ENCODE assay signal across 10 cellular contexts in genomic region chr7:6531492-6532279, GRCh38. TPM values are rescaled to one million over a fixed set of nuclear protein-coding genes. Genes with fewer than 3 reads are reported as not detected.
DNase-seq lines count a peak whose midpoint lies in the region; ATAC-seq, FAIRE-seq and TF ChIP-seq lines count a peak whose summit lies in the region.
"Had no signal": no experiment of that assay in that cellular context is flagged by ENCODE, and none has a peak within 500 bp of the region (broad histone marks: within the 10 kb centered on the region; RNA-seq: fewer than 3 reads in every experiment).

No MANE protein-coding gene starts in this region.

- no peak for TF ChIP-seq RAD21 in GM12878 (IDR thresholded peaks at IDR 0.05; ENCODE audit: insufficient read depth, low read depth, low read length)

- CTCF ChIA-PET in CD8-positive, alpha-beta memory T cell (lab: Charles Lee), result no interaction called here
- CTCF ChIA-PET in HEK293 (lab: Yijun Ruan, JAX) (interaction anchor here (1.3 kb wide), 1 partner anchor 27 kb away, joined by 4 read pairs; no protein-coding TSS in a partner anchor), GM12878 (lab: Yijun Ruan, JAX) (no interaction called here)

- H3K79me2 ChIP-seq in GM12878 (ENCODE audit: control insufficient read depth, insufficient read depth, low read length), result no peaks in the 10 kb centered on the region

- SMC1A ChIA-PET in GM12878 (lab: Charles Lee; ENCODE audit: uncharacterized antibody, unreplicated experiment), result no interaction called here

- H3K36me3 Mint-ChIP-seq in CD8-positive, alpha-beta memory T cell, result no peaks in the 10 kb centered on the region
- H3K36me3 Mint-ChIP-seq in nephron (ENCODE audit: low read depth), result no peaks in the 10 kb centered on the region

- peak overlapping the region in 2 of 8 donors; percentile 17 to 47 for H3K27ac Mint-ChIP-seq in CD8-positive, alpha-beta memory T cell
- no peak overlapping the region for H3K27ac Mint-ChIP-seq in nephron

- no peaks in the 10 kb centered on the region for H3K36me3 ChIP-seq in CD8-positive, alpha-beta memory T cell (ENCODE audit: insufficient read depth, low read length)
- no peaks in the 10 kb centered on the region for H3K36me3 ChIP-seq in HEK293 (ENCODE audit: control insufficient read depth in 2 of 2, insufficient read depth in 1 of 2, low read length in 2 of 2)
- no peaks in the 10 kb centered on the region for H3K36me3 ChIP-seq in GM12878 (ENCODE audit: control insufficient read depth in 2 of 2, insufficient read depth in 2 of 2, low read length in 1 of 2)
- H3K36me3 ChIP-seq in heart right ventricle, result no peaks in the 10 kb centered on the region
- H3K36me3 ChIP-seq: colonic mucosa had no signal

- RAD21 ChIA-PET in GM12878 (lab: Charles Lee; ENCODE audit: unreplicated experiment), result no interaction called here

- WGBS in GM12878 (ENCODE audit: insufficient coverage, insufficient replicate concordance, low lambda C conversion rate, missing lambda C conversion rate), result 51% methylated on average over 19 of the region's 19 CpGs
- WGBS in heart right ventricle, 2 donors, result 25% methylated on average over 19 of the region's 19 CpGs

- POLR2A ChIA-PET in CD8-positive, alpha-beta memory T cell (lab: Charles Lee), result interaction anchor here (0.7 kb wide), 1 partner anchor 42 kb away, joined by 3 read pairs; no protein-coding TSS in a partner anchor
- POLR2A ChIA-PET in HEK293 (lab: Yijun Ruan, JAX), result no interaction called here
- POLR2A ChIA-PET in GM12878 (lab: Charles Lee), result no interaction called here

- H3K9me3 ChIP-seq in CD8-positive, alpha-beta memory T cell (ENCODE audit: low read length), result no peaks in the 10 kb centered on the region
- no peaks in the 10 kb centered on the region for H3K9me3 ChIP-seq in HEK293 (ENCODE audit: control insufficient read depth, insufficient read depth, low read depth, low read length)
- H3K9me3 ChIP-seq in GM12878 (replicated peaks; ENCODE audit: control insufficient read depth, insufficient read depth, low read length), result no peaks in the 10 kb centered on the region
- H3K9me3 ChIP-seq in heart right ventricle, result no peaks in the 10 kb centered on the region
- H3K9me3 ChIP-seq: colonic mucosa had no signal

- no peak overlapping the region for H2AFZ ChIP-seq in GM12878 (ENCODE audit: control insufficient read depth, low read depth, low read length)

- no TSS peak for BruUV-seq in GM12878 (replicated peaks; lab: Mats Ljungman, UMichigan)

- TF ChIP-seq EP300 in GM12878 (IDR thresholded peaks at IDR 0.05; ENCODE audit: borderline replicate concordance in 1 of 2, control insufficient read depth in 1 of 2, low read depth in 2 of 2, low read length in 2 of 2), result no peak

- TF ChIP-seq CTCF in HEK293 (tag by site-specific recombination; IDR thresholded peaks at IDR 0.05), result no peak
- no peak for TF ChIP-seq CTCF in GM12878 (IDR thresholded peaks at IDR 0.05 in 2 of 3, conservative IDR thresholded peaks at IDR 0.05 in 1 of 3; ENCODE audit: control insufficient read depth in 2 of 3, extremely low read depth in 1 of 3, insufficient read depth in 1 of 3, low read depth in 3 of 3, low read length in 3 of 3)
- no peak for TF ChIP-seq CTCF in nephron (IDR thresholded peaks at IDR 0.05; ENCODE audit: unreplicated experiment in 3 of 3)
- no peak for TF ChIP-seq CTCF in heart right ventricle (IDR thresholded peaks at IDR 0.05)

- peaks cover 19 to 36% of the 10 kb centered on the region in 2 donors for H3K27me3 Mint-ChIP-seq in CD8-positive, alpha-beta memory T cell
- peaks cover 91% of the 10 kb centered on the region for H3K27me3 Mint-ChIP-seq in nephron (ENCODE audit: low read depth)

- no peaks in the 10 kb centered on the region for H3K9me3 Mint-ChIP-seq in CD8-positive, alpha-beta memory T cell
- no peaks in the 10 kb centered on the region for H3K9me3 Mint-ChIP-seq in nephron

- peaks cover 13 to 25% (median 16%) of the 10 kb centered on the region in 3 donors for H3K4me1 Mint-ChIP-seq in CD8-positive, alpha-beta memory T cell
- H3K4me1 Mint-ChIP-seq in nephron, result no peaks in the 10 kb centered on the region

- no peaks in the 10 kb centered on the region for H4K20me1 ChIP-seq in GM12878 (ENCODE audit: control insufficient read depth, insufficient read depth)

- H3K4me3 Mint-ChIP-seq in CD8-positive, alpha-beta memory T cell, result peak overlapping the region; percentile 73 to 89 (median 85)
- peak overlapping the region; percentile 74 to 79 (median 75) for H3K4me3 Mint-ChIP-seq in nephron

- H3K9ac ChIP-seq in GM12878 (ENCODE audit: control insufficient read depth, insufficient read depth, low read length), result no peak overlapping the region

- DNase-seq in CD8-positive, alpha-beta memory T cell, result no peak
- DNase-seq in GM12878 (ENCODE audit: low read depth, low spot score), result no peak
- no peak for DNase-seq in amniotic stem cell (lab: John Stamatoyannopoulos, UW)
- no peak for DNase-seq in germinal center (ENCODE audit: low spot score)
- no peak for DNase-seq in globus pallidus (ENCODE audit: low spot score)
- DNase-seq in heart right ventricle, result no peak
- DNase-seq: Right ventricle myocardium superior had no signal

- peaks cover 9% of the 10 kb centered on the region for H3K4me1 ChIP-seq in CD8-positive, alpha-beta memory T cell (ENCODE audit: insufficient read depth, low read length)
- no peaks in the 10 kb centered on the region for H3K4me1 ChIP-seq in HEK293 (ENCODE audit: control insufficient read depth, insufficient read depth, low read length)
- H3K4me1 ChIP-seq in GM12878 (ENCODE audit: control insufficient read depth, insufficient read depth, low read length), result peaks cover 4% of the 10 kb centered on the region
- H3K4me1 ChIP-seq in heart right ventricle, result peaks cover 2 to 20% (median 15%) of the 10 kb centered on the region in 9 donors
- H3K4me1 ChIP-seq: colonic mucosa had no signal

- H3K4me3 ChIP-seq in CD8-positive, alpha-beta memory T cell (ENCODE audit: low read length), result no peak overlapping the region
- H3K4me3 ChIP-seq in HEK293 (ENCODE audit: low read depth, low read length) (peak overlapping the region; percentile 59; the same call in 1 of the 2 replicates), GM12878 (peak overlapping the region; percentile 68; the same call in 1 of the 2 replicates), heart right ventricle (peak overlapping the region in 2 of 10 donors; percentile 33 to 34)

- H3K27ac ChIP-seq in CD8-positive, alpha-beta memory T cell (ENCODE audit: low read depth, low read length), result no peak overlapping the region
- H3K27ac ChIP-seq in HEK293 (ENCODE audit: extremely low read depth, low read depth, low read length) (no peak overlapping the region), GM12878 (ENCODE audit: control insufficient read depth, insufficient read depth) (no peak overlapping the region), heart right ventricle (no peak overlapping the region)
- H3K27ac ChIP-seq: colonic mucosa had no signal

- intact Hi-C loops in GM12878 (cut with micrococcal nuclease; ENCODE audit: unreplicated experiment), result no loop called here
- intact Hi-C loops in heart right ventricle (cut with DNase I), result no loop called here

- H3K27me3 ChIP-seq in CD8-positive, alpha-beta memory T cell (ENCODE audit: insufficient read depth, low read length, poor library complexity, severe bottlenecking), result peaks cover 9% of the 10 kb centered on the region
- H3K27me3 ChIP-seq in GM12878 (replicated peaks in 1 of 2; ENCODE audit: control insufficient read depth in 2 of 2, insufficient read depth in 2 of 2, low read length in 1 of 2), result peaks cover 2 to 5% of the 10 kb centered on the region in 2 experiments
- peaks cover 11 to 96% (median 80%) of the 10 kb centered on the region in 7 donors for H3K27me3 ChIP-seq in heart right ventricle

- H3K4me2 ChIP-seq in GM12878 (ENCODE audit: control insufficient read depth, insufficient read depth), result peak overlapping the region; percentile 42; the same call in 1 of the 2 replicates

- in situ Hi-C loops in GM12878 (cut with MboI), result no loop called here

- TF ChIP-seq POLR2A in GM12878 (IDR thresholded peaks at IDR 0.05; ENCODE audit: low read depth, low read length), result no peak

- no peak for FAIRE-seq in GM12878 (lab: Jason Lieb, UNC)

- ATAC-seq in GM12878, result no peak
- no peak for ATAC-seq in heart right ventricle

RNA-seq across cellular contexts. Expression of gene GRID2IP, which starts 19.6 kb away (rescaled TPM):
- total RNA-seq in CD8-positive, alpha-beta memory T cell, result under 1 TPM; 0.33 to 0.51 TPM
- polyA plus RNA-seq in CD8-positive, alpha-beta memory T cell, result not detected
- 0.10 TPM in 1 of 2 replicates, not detected in the other for total RNA-seq in GM12878 (2013; cell fraction: nucleolus; rRNA removed)
- 0.05 TPM in 1 of 2 replicates, not detected in the other for total RNA-seq in GM12878 (2014; rRNA removed)
- not detected in 2 replicates for total RNA-seq in GM12878 (2014; rRNA removed; fragmentation: Illumina TruSeq; extraction: Trizol)
- total RNA-seq in GM12878 (2021), result not detected in 2 replicates
- polyA plus RNA-seq in GM12878 (2011; ENCODE audit: low read depth), result not detected
- polyA plus RNA-seq in GM12878 (2011; rRNA removed), result not detected in 2 replicates
- polyA plus RNA-seq in GM12878 (2011; cell fraction: cytosol; rRNA removed), result not detected in 2 replicates
- 0.06 and 0.10 TPM in 2 replicates for polyA plus RNA-seq in GM12878 (2011; cell fraction: nucleus; rRNA removed)
- polyA plus RNA-seq in GM12878 (2012), result 0.06 TPM in 1 of 2 replicates, not detected in the other
- polyA plus RNA-seq in GM12878 (2014; fragmentation: Illumina TruSeq; extraction: Trizol), result not detected in 2 replicates
- polyA plus RNA-seq in GM12878 (2014; fragmentation: Nextera tagmentation; extraction: Ambion mirVana), result not detected
- not detected in 2 replicates for polyA plus RNA-seq in GM12878 (2014; rRNA removed)
- polyA plus RNA-seq in GM12878 (2016; fragmentation: Nextera tagmentation; extraction: Ambion mirVana), result not detected
- polyA minus RNA-seq in GM12878 (2011; rRNA and poly(A)+ RNA removed), result not detected in 2 replicates
- polyA minus RNA-seq in GM12878 (2011; cell fraction: cytosol; rRNA and poly(A)+ RNA removed), result not detected in 2 replicates
- 0.12 TPM in 1 of 2 replicates, not detected in the other for polyA minus RNA-seq in GM12878 (2011; cell fraction: nucleus; rRNA and poly(A)+ RNA removed)
- under 1 TPM in 1 of 10 donors, not detected in 9; 0.11 TPM for total RNA-seq in heart right ventricle
- under 1 TPM; 0.01 to 0.15 TPM for polyA plus RNA-seq in heart right ventricle
- total RNA-seq: Right ventricle myocardium superior had no signal

RNA-seq across cellular contexts. Expression of gene ZDHHC4, which starts 45.6 kb away (rescaled TPM):
- 10 to 100 TPM; 31.6 to 34.9 TPM for total RNA-seq in CD8-positive, alpha-beta memory T cell
- 57.6 TPM for polyA plus RNA-seq in CD8-positive, alpha-beta memory T cell
- 61.3 and 61.7 TPM in 2 replicates for total RNA-seq in GM12878 (2013; cell fraction: nucleolus; rRNA removed)
- total RNA-seq in GM12878 (2014; rRNA removed) (31.1 and 36.0 TPM in 2 replicates), GM12878 (2014; rRNA removed; fragmentation: Illumina TruSeq; extraction: Trizol) (30.6 and 31.2 TPM in 2 replicates), GM12878 (2021) (31.8 and 34.0 TPM in 2 replicates), heart right ventricle (10 to 100 TPM; 29.7 to 53.5 (median 43.3) TPM)
- polyA plus RNA-seq in GM12878 (2011; ENCODE audit: low read depth), result 40.0 TPM
- polyA plus RNA-seq in GM12878 (2011; rRNA removed) (63.2 and 74.3 TPM in 2 replicates), GM12878 (2014; fragmentation: Illumina TruSeq; extraction: Trizol) (25.5 and 35.6 TPM in 2 replicates), GM12878 (2014; fragmentation: Nextera tagmentation; extraction: Ambion mirVana) (10 to 100 TPM; 34.5 to 37.9 TPM), GM12878 (2014; rRNA removed) (31.1 and 35.6 TPM in 2 replicates), GM12878 (2016; fragmentation: Nextera tagmentation; extraction: Ambion mirVana) (10 to 100 TPM; 38.4 to 43.1 TPM), heart right ventricle (10 to 100 TPM; 25.5 to 54.2 TPM)
- 82.6 and 102 TPM in 2 replicates for polyA plus RNA-seq in GM12878 (2011; cell fraction: cytosol; rRNA removed)
- 80.2 and 96.9 TPM in 2 replicates for polyA plus RNA-seq in GM12878 (2011; cell fraction: nucleus; rRNA removed)
- polyA plus RNA-seq in GM12878 (2012), result 41.3 and 42.0 TPM in 2 replicates
- 122 and 141 TPM in 2 replicates for polyA minus RNA-seq in GM12878 (2011; rRNA and poly(A)+ RNA removed)
- polyA minus RNA-seq in GM12878 (2011; cell fraction: cytosol; rRNA and poly(A)+ RNA removed), result 17.1 and 17.8 TPM in 2 replicates
- 35.7 and 46.0 TPM in 2 replicates for polyA minus RNA-seq in GM12878 (2011; cell fraction: nucleus; rRNA and poly(A)+ RNA removed)

RNA-seq across cellular contexts. Expression of gene KDELR2, which starts 47.7 kb away (rescaled TPM):
- total RNA-seq in CD8-positive, alpha-beta memory T cell, result 10 to 100 TPM; 67.7 to 68.9 TPM
- polyA plus RNA-seq in CD8-positive, alpha-beta memory T cell, result 51.3 TPM
- total RNA-seq in GM12878 (2013; cell fraction: nucleolus; rRNA removed), result 31.9 and 40.4 TPM in 2 replicates
- total RNA-seq in GM12878 (2014; rRNA removed) (67.1 and 81.3 TPM in 2 replicates), GM12878 (2014; rRNA removed; fragmentation: Illumina TruSeq; extraction: Trizol) (37.4 and 41.7 TPM in 2 replicates), GM12878 (2021) (64.7 and 70.9 TPM in 2 replicates), heart right ventricle (10 to 100 TPM; 38.8 to 78.4 (median 46.6) TPM)
- polyA plus RNA-seq in GM12878 (2011; ENCODE audit: low read depth), result 52.4 TPM
- polyA plus RNA-seq in GM12878 (2011; rRNA removed) (58.8 and 67.5 TPM in 2 replicates), GM12878 (2014; fragmentation: Illumina TruSeq; extraction: Trizol) (40.4 and 54.3 TPM in 2 replicates), GM12878 (2014; fragmentation: Nextera tagmentation; extraction: Ambion mirVana) (10 to 100 TPM; 16.0 to 29.2 TPM), GM12878 (2014; rRNA removed) (43.2 and 45.0 TPM in 2 replicates), GM12878 (2016; fragmentation: Nextera tagmentation; extraction: Ambion mirVana) (100 to 1,000 TPM; 155 to 187 TPM), heart right ventricle (10 to 100 TPM; 29.3 to 92.4 TPM)
- polyA plus RNA-seq in GM12878 (2011; cell fraction: cytosol; rRNA removed), result 33.7 and 39.2 TPM in 2 replicates
- polyA plus RNA-seq in GM12878 (2011; cell fraction: nucleus; rRNA removed), result 22.9 and 24.4 TPM in 2 replicates
- 56.2 and 70.0 TPM in 2 replicates for polyA plus RNA-seq in GM12878 (2012)
- polyA minus RNA-seq in GM12878 (2011; rRNA and poly(A)+ RNA removed), result 32.8 and 33.5 TPM in 2 replicates
- 10.4 and 16.2 TPM in 2 replicates for polyA minus RNA-seq in GM12878 (2011; cell fraction: cytosol; rRNA and poly(A)+ RNA removed)
- 7.0 and 10.2 TPM in 2 replicates for polyA minus RNA-seq in GM12878 (2011; cell fraction: nucleus; rRNA and poly(A)+ RNA removed)

RNA-seq across cellular contexts. Expression of gene INTS15, which starts 58.1 kb away (rescaled TPM):
- total RNA-seq in CD8-positive, alpha-beta memory T cell, result 10 to 100 TPM; 45.8 to 47.3 TPM
- polyA plus RNA-seq in CD8-positive, alpha-beta memory T cell, result 46.9 TPM
- total RNA-seq in GM12878 (2013; cell fraction: nucleolus; rRNA removed), result 29.3 and 43.0 TPM in 2 replicates
- 25.4 and 28.9 TPM in 2 replicates for total RNA-seq in GM12878 (2014; rRNA removed)
- 11.2 and 11.4 TPM in 2 replicates for total RNA-seq in GM12878 (2014; rRNA removed; fragmentation: Illumina TruSeq; extraction: Trizol)
- 25.4 and 28.2 TPM in 2 replicates for total RNA-seq in GM12878 (2021)
- 5.8 TPM for polyA plus RNA-seq in GM12878 (2011; ENCODE audit: low read depth)
- polyA plus RNA-seq in GM12878 (2011; rRNA removed), result 13.2 and 18.5 TPM in 2 replicates
- polyA plus RNA-seq in GM12878 (2011; cell fraction: cytosol; rRNA removed), result 28.0 and 32.3 TPM in 2 replicates
- polyA plus RNA-seq in GM12878 (2011; cell fraction: nucleus; rRNA removed), result 34.2 and 49.2 TPM in 2 replicates
- 13.2 and 20.1 TPM in 2 replicates for polyA plus RNA-seq in GM12878 (2012)
- 25.3 and 27.2 TPM in 2 replicates for polyA plus RNA-seq in GM12878 (2014; fragmentation: Illumina TruSeq; extraction: Trizol)
- polyA plus RNA-seq in GM12878 (2014; fragmentation: Nextera tagmentation; extraction: Ambion mirVana), result 1 to 10 TPM in 1 of 2 experiments, under 1 TPM in 1; 0.89 to 2.4 TPM
- polyA plus RNA-seq in GM12878 (2014; rRNA removed), result 26.9 and 28.1 TPM in 2 replicates
- 10 to 100 TPM; 14.9 to 15.1 TPM for polyA plus RNA-seq in GM12878 (2016; fragmentation: Nextera tagmentation; extraction: Ambion mirVana)
- polyA minus RNA-seq in GM12878 (2011; rRNA and poly(A)+ RNA removed), result 8.1 and 22.3 TPM in 2 replicates
- polyA minus RNA-seq in GM12878 (2011; cell fraction: cytosol; rRNA and poly(A)+ RNA removed), result 8.2 and 10.6 TPM in 2 replicates
- 10.9 and 11.7 TPM in 2 replicates for polyA minus RNA-seq in GM12878 (2011; cell fraction: nucleus; rRNA and poly(A)+ RNA removed)
- total RNA-seq in heart right ventricle, result 10 to 100 TPM in 9 of 10 donors, 1 to 10 TPM in 1; 9.8 to 22.0 (median 13.5) TPM
- polyA plus RNA-seq in heart right ventricle, result 10 to 100 TPM; 10.2 to 12.7 TPM
